12 cellular contexts compared by ENCODE assay signal in the genomic region with DNA sequence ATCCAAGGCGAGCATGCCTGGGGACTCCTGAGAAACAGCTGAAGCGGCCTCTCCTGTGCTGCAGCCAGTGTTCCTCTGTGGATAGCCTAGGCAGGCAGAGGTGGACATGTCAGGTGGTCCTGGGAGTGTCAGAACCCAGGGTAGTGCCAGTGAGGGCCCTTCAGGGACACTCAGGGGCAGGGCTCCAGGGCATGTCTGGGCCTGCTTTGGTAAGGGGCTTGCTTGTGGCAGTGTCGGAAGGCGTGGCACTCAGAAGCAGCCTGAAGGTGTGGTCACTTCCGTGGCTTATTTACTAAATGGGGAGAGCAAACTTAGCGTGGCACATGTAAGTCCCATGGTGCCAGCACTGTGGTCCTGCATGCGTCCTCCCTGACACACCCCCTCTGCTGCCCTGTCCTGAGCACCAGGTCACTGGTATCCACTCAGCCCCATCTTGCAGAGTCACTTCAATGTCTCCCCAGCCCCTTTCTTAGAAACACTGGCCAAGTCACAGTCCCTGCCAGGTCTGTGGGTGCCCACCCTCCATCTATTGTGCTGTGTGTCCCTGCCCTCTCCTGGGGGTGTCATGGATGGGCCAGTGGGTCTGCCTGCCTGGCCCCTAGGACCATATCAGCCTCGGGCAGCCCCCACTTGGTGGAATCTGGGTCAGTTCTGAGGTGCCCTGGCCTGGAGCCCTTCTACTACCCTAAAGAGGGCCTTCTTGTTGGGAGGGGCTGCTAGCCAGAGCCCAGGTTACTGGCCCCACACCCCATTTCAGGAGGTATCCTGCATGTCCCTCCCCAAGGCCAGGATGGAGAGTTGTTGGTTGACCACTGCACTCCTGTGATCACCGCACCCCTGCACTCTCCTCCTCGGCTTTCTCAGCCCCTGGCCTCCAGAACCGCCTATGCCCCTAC. TPM values are rescaled to one million over a fixed set of nuclear protein-coding genes. Genes with fewer than 3 reads are reported as not detected.
DNase-seq lines count a peak whose midpoint lies in the region; ATAC-seq, FAIRE-seq and TF ChIP-seq lines count a peak whose summit lies in the region.
"Had no signal": no experiment of that assay in that cellular context is flagged by ENCODE, and none has a peak within 500 bp of the region (broad histone marks: within the 10 kb centered on the region; RNA-seq: fewer than 3 reads in every experiment).

No MANE protein-coding gene starts in this region.

- TF ChIP-seq CTCF in heart right ventricle (IDR thresholded peaks at IDR 0.05) (no peak), mucosa of descending colon (IDR thresholded peaks at IDR 0.05) (no peak), testis (IDR thresholded peaks at IDR 0.05) (no peak)

- H3K36me3 ChIP-seq in heart right ventricle (peaks cover 0 to 48% (median 13%) of the 10 kb centered on the region in 9 donors), mucosa of descending colon (ENCODE audit: low read depth) (no peaks in the 10 kb centered on the region), urinary bladder (ENCODE audit: insufficient read depth) (peaks cover under 1% of the 10 kb centered on the region), small intestine (ENCODE audit: control insufficient read depth in 2 of 2, insufficient read depth in 2 of 2, low read length in 2 of 2) (peaks cover 0 to 14% of the 10 kb centered on the region in 2 donors), testis (ENCODE audit: low read depth, missing control alignments) (no peaks in the 10 kb centered on the region)

- H3K36me3 Mint-ChIP-seq in activated CD4-positive, alpha-beta memory T cell treated with anti-CD3 and anti-CD28 coated beads, Interleukin-2, amount 10 ng/mL, durations not matched to agents 7 days and 5 days (ENCODE audit: low read depth): peaks cover 24% of the 10 kb centered on the region

- no peak overlapping the region for H3K4me3 Mint-ChIP-seq in activated CD4-positive, alpha-beta memory T cell treated with anti-CD3 and anti-CD28 coated beads, Interleukin-2, amount 10 ng/mL, durations not matched to agents 7 days and 5 days

- H3K4me1 ChIP-seq in heart right ventricle (peaks cover 32 to 77% (median 63%) of the 10 kb centered on the region in 9 donors), mucosa of descending colon (ENCODE audit: low read depth) (peaks cover 31% of the 10 kb centered on the region), urinary bladder (ENCODE audit: insufficient read depth) (peaks cover 3% of the 10 kb centered on the region), small intestine (ENCODE audit: control insufficient read depth in 2 of 2, insufficient read depth in 1 of 2, low read depth in 1 of 2, low read length in 1 of 2) (peaks cover 5 to 8% of the 10 kb centered on the region in 2 donors), testis (peaks cover 41% of the 10 kb centered on the region)

- CTCF ChIA-PET in activated CD4-positive, alpha-beta memory T cell treated with anti-CD3 and anti-CD28 coated beads, Interleukin-2, amount 10 ng/mL, durations not matched to agents 7 days and 5 days (lab: Charles Lee): no interaction called here

- no peaks in the 10 kb centered on the region for H3K27me3 ChIP-seq in heart right ventricle
- no peaks in the 10 kb centered on the region for H3K27me3 ChIP-seq in small intestine (ENCODE audit: control insufficient read depth in 2 of 2, insufficient read depth in 2 of 2, low read length in 2 of 2)
- H3K27me3 ChIP-seq in testis: no peaks in the 10 kb centered on the region
- H3K27me3 ChIP-seq: Peyer's patch had no signal

- DNase-seq in heart right ventricle (no peak), Right ventricle myocardium superior (no peak), mucosa of descending colon (no peak), small intestine (no peak), testis (no peak), NCI-H146 (lab: John Stamatoyannopoulos, UW) (no peak)
- no peak for DNase-seq in activated CD4-positive, alpha-beta memory T cell treated with anti-CD3 and anti-CD28 coated beads, Interleukin-2, amount 10 ng/mL, durations not matched to agents 7 days and 5 days
- DNase-seq: activated CD4-positive, CD25-positive, alpha-beta regulatory T cell; amygdala had no signal

- H3K4me1 Mint-ChIP-seq in activated CD4-positive, alpha-beta memory T cell treated with anti-CD3 and anti-CD28 coated beads, Interleukin-2, amount 10 ng/mL, durations not matched to agents 7 days and 5 days: peaks cover 34% of the 10 kb centered on the region

- POLR2A ChIA-PET in activated CD4-positive, alpha-beta memory T cell treated with anti-CD3 and anti-CD28 coated beads, Interleukin-2, amount 10 ng/mL, durations not matched to agents 7 days and 5 days (lab: Charles Lee): interaction anchor here (0.9 kb wide), 1 partner anchor 7 kb away, joined by 3 read pairs; no protein-coding TSS in a partner anchor

- WGBS in heart right ventricle, 2 donors: 86 to 90% methylated on average over 11 of the region's 11 CpGs
- WGBS in urinary bladder: 88% methylated on average over 11 of the region's 11 CpGs
- 75 to 87% (median 86%) methylated on average over 11 of the region's 11 CpGs for WGBS in small intestine, 3 donors
- WGBS in testis, 2 donors: 90 to 92% methylated on average over 10 to 11 of the region's 11 CpGs

- intact Hi-C loops in heart right ventricle (cut with DNase I): loop anchor here in 4 of 10 donors (5.0 to 10.0 kb wide), 4 partner anchors 37 to 170 kb away; a partner anchor contains a TSS
- intact Hi-C loops in Right ventricle myocardium superior (cut with DNase I): loop anchor here (5.0 to 10.0 kb wide), 2 partner anchors 37 to 150 kb away; a partner anchor contains a TSS
- intact Hi-C loops in mucosa of descending colon (cut with DNase I, micrococcal nuclease): no loop called here
- intact Hi-C loops in testis (cut with DNase I; ENCODE audit: low total_unique reads): no loop called here

- no peaks in the 10 kb centered on the region for H3K9me3 Mint-ChIP-seq in activated CD4-positive, alpha-beta memory T cell treated with anti-CD3 and anti-CD28 coated beads, Interleukin-2, amount 10 ng/mL, durations not matched to agents 7 days and 5 days

- H3K4me3 ChIP-seq in heart right ventricle: no peak overlapping the region
- H3K4me3 ChIP-seq in mucosa of descending colon: no peak overlapping the region
- no peak overlapping the region for H3K4me3 ChIP-seq in urinary bladder (ENCODE audit: low read depth, low read length)
- no peak overlapping the region for H3K4me3 ChIP-seq in small intestine (ENCODE audit: low read depth in 1 of 2, low read length in 2 of 2)
- no peak overlapping the region for H3K4me3 ChIP-seq in testis
- H3K4me3 ChIP-seq: Peyer's patch had no signal

- H3K27ac ChIP-seq in heart right ventricle: peak overlapping the region in 7 of 10 donors; percentile 21 to 49 (median 31)
- peak overlapping the region; percentile 54 for H3K27ac ChIP-seq in urinary bladder (ENCODE audit: low read depth)
- no peak overlapping the region for H3K27ac ChIP-seq in small intestine (ENCODE audit: low read depth in 1 of 2, low read length in 1 of 2)
- peak overlapping the region in 1 of 2 donors; percentile 20 for H3K27ac ChIP-seq in testis

- H3K9me3 ChIP-seq in heart right ventricle (no peaks in the 10 kb centered on the region), mucosa of descending colon (no peaks in the 10 kb centered on the region), small intestine (ENCODE audit: control insufficient read depth, low read depth) (no peaks in the 10 kb centered on the region), testis (no peaks in the 10 kb centered on the region)
- H3K9me3 ChIP-seq: Caco-2, Peyer's patch had no signal

- no peak for TF ChIP-seq POLR2A in testis (IDR thresholded peaks at IDR 0.05)

- ATAC-seq in heart right ventricle (no peak), Right ventricle myocardium superior (ENCODE audit: poor library complexity) (no peak), mucosa of descending colon (peak; percentile 52)

- no peaks in the 10 kb centered on the region for H3K27me3 Mint-ChIP-seq in activated CD4-positive, alpha-beta memory T cell treated with anti-CD3 and anti-CD28 coated beads, Interleukin-2, amount 10 ng/mL, durations not matched to agents 7 days and 5 days

- peak overlapping the region; percentile 56 for H3K27ac Mint-ChIP-seq in activated CD4-positive, alpha-beta memory T cell treated with anti-CD3 and anti-CD28 coated beads, Interleukin-2, amount 10 ng/mL, durations not matched to agents 7 days and 5 days

- FAIRE-seq in small intestine (lab: Jason Lieb, UNC): no peak

RNA-seq across cellular contexts. Expression of a gene that starts 6.4 kb away (rescaled TPM):
- 10 to 100 TPM; 38.9 to 80.4 (median 47.9) TPM for total RNA-seq in heart right ventricle
- 10 to 100 TPM; 26.3 to 87.3 TPM for polyA plus RNA-seq in heart right ventricle
- total RNA-seq in Right ventricle myocardium superior: 54.1 TPM
- 10 to 100 TPM; 85.2 to 91.4 TPM for total RNA-seq in activated CD4-positive, alpha-beta memory T cell treated with anti-CD3 and anti-CD28 coated beads, Interleukin-2, amount 10 ng/mL, durations not matched to agents 7 days and 5 days
- total RNA-seq in mucosa of descending colon: 100 to 1,000 TPM in 1 of 3 donors, 10 to 100 TPM in 2; 80.4 to 104 (median 89.8) TPM
- total RNA-seq in urinary bladder: 13.3 TPM
- polyA plus RNA-seq in urinary bladder: 36.7 TPM
- polyA plus RNA-seq in small intestine: 10 to 100 TPM; 18.9 to 43.5 (median 31.8) TPM
- 10 to 100 TPM; 47.9 to 85.9 TPM for total RNA-seq in testis
- polyA plus RNA-seq in testis (ENCODE audit: insufficient read depth, low read depth, low replicate concordance): 86.6 TPM

RNA-seq across cellular contexts. Expression of a gene that starts 41.4 kb away (rescaled TPM):
- total RNA-seq in heart right ventricle (100 to 1,000 TPM; 355 to 728 (median 423) TPM), Right ventricle myocardium superior (471 TPM), mucosa of descending colon (1,000 to 10,000 TPM in 2 of 3 donors, 100 to 1,000 TPM in 1; 792 to 1,320 (median 1,014) TPM), urinary bladder (1,408 TPM), testis (100 to 1,000 TPM; 616 to 873 TPM)
- polyA plus RNA-seq in heart right ventricle (1,000 to 10,000 TPM; 1,028 to 3,654 TPM), urinary bladder (1,866 TPM), small intestine (1,000 to 10,000 TPM; 2,604 to 4,480 (median 3,018) TPM), testis (ENCODE audit: insufficient read depth, low read depth, low replicate concordance) (918 TPM)
- total RNA-seq in activated CD4-positive, alpha-beta memory T cell treated with anti-CD3 and anti-CD28 coated beads, Interleukin-2, amount 10 ng/mL, durations not matched to agents 7 days and 5 days: 1,000 to 10,000 TPM; 2,032 to 2,102 TPM

Comparison
In these comparisons a context has a peak if more than half of its experiments do, and no peak if none do; other contexts are left out.
1. H3K27ac ChIP-seq: peak in heart right ventricle (7 of 10) and urinary bladder (single experiment); none in small intestine (0 of 2).